In the genomic region with DNA sequence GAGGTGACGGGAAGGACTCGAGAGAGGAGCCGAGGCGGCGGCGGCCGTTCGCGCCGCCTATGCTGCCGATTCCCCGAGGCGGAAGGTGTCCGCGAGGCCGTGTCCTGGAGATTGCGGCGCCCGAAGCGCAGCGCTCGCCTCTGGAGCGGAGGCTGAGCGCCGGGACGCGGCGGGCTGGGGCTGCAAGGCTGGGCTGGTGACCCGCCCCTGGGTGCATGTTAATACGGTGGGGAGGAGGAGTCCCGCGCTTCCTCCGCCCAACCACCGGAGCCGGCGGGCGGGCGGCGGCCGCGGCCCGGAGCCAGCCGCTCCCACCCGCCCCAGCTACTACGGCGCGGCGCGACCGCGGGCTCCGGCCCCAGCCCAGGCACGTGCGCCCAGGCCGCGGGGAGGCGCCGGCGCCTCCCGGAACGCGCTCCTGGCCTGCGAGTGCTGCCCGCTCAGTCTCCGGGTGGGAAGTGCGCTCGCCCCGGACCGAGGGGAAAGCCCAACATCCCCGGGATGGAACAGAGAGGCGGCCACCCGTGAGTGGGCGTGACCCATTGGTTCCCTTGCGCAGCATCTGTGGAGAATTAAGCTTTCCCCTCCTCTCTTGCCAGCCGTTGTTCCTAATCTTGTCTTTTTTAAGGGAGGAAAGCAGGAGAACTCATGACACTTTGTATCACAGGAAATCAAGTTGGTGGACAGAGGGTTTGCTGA, we compare ENCODE assay signal across 9 cellular contexts. TPM values are rescaled to one million over a fixed set of nuclear protein-coding genes. Genes with fewer than 3 reads are reported as not detected.
DNase-seq lines count a peak whose midpoint lies in the region; ATAC-seq and TF ChIP-seq lines count a peak whose summit lies in the region.
"Had no signal": no experiment of that assay in that cellular context is flagged by ENCODE, and none has a peak within 500 bp of the region (broad histone marks: within the 10 kb centered on the region; RNA-seq: fewer than 3 reads in every experiment).

A gene (minus strand): TSS at position 195 of the 699 bp plus-strand sequence.

- TF ChIP-seq CTCF in GM20000 (IDR thresholded peaks at IDR 0.05; ENCODE audit: extremely low read depth, missing control alignments) (no peak), fibroblast of mammary gland (conservative IDR thresholded peaks at IDR 0.05; ENCODE audit: control insufficient read depth, insufficient read depth, low read depth, low read length) (no peak)

- POLR2A ChIA-PET in naive thymus-derived CD8-positive, alpha-beta T cell (lab: Charles Lee) = no interaction called here

- H3K4me3 Mint-ChIP-seq in naive thymus-derived CD8-positive, alpha-beta T cell = peak within 1 kb of the TSS in 1 of 10 donors; percentile 25

- no peak within 1 kb of the TSS for H3K27ac Mint-ChIP-seq in naive thymus-derived CD8-positive, alpha-beta T cell

- peaks cover 0 to 21% (median 12%) of the 10 kb centered on the region in 9 donors for H3K9me3 Mint-ChIP-seq in naive thymus-derived CD8-positive, alpha-beta T cell

- peaks cover 13 to 45% (median 24%) of the 10 kb centered on the region in 5 donors for H3K27me3 Mint-ChIP-seq in naive thymus-derived CD8-positive, alpha-beta T cell

- DNase-seq in DMS79 treated with DMSO at 0.1 percent for 48 hours (lab: John Stamatoyannopoulos, UW) (peak; percentile 52), GM20000 (ENCODE audit: low spot score) (peak; percentile 93), NCI-H524 (lab: John Stamatoyannopoulos, UW) (peak; percentile 69 to 86), fibroblast of mammary gland (ENCODE audit: low read depth) (peak; percentile 1), nucleus accumbens (lab: John Stamatoyannopoulos, UW) (peak in 39 of 56 donors; percentile 7 to 77 (median 34)), NCI-H1048 (lab: John Stamatoyannopoulos, UW) (no peak), EL (no peak)
- DNase-seq in naive thymus-derived CD8-positive, alpha-beta T cell = no peak

- peaks cover 5 to 9% (median 6%) of the 10 kb centered on the region in 3 donors for H3K36me3 Mint-ChIP-seq in naive thymus-derived CD8-positive, alpha-beta T cell

- no peak within 1 kb of the TSS for H3K4me3 ChIP-seq in fibroblast of mammary gland (ENCODE audit: control insufficient read depth, low read depth, low read length)
- H3K4me3 ChIP-seq: thyroid gland had no signal

- H3K4me1 Mint-ChIP-seq in naive thymus-derived CD8-positive, alpha-beta T cell = peaks cover 0 to 7% (median 2%) of the 10 kb centered on the region in 4 donors

- ATAC-seq in naive thymus-derived CD8-positive, alpha-beta T cell = no peak

RNA-seq across cellular contexts. Expression of the gene that starts here (rescaled TPM):
- not detected for total RNA-seq in naive thymus-derived CD8-positive, alpha-beta T cell
- polyA plus RNA-seq in naive thymus-derived CD8-positive, alpha-beta T cell = not detected

Comparison
In these comparisons a context has a peak if more than half of its experiments do, and no peak if none do; other contexts are left out.
1. DNase-seq: peak in DMS79 treated with DMSO at 0.1 percent for 48 hours (single experiment), GM20000 (single experiment), NCI-H524 (2 of 2), fibroblast of mammary gland (single experiment) and nucleus accumbens (39 of 56); none in NCI-H1048 (single experiment), naive thymus-derived CD8-positive, alpha-beta T cell (0 of 10) and EL (single experiment).